3 cellular contexts compared by ENCODE assay signal in genomic region chr6:149289192-149289741, GRCh38.
TF ChIP-seq lines count a peak whose summit lies in the region.

No MANE protein-coding gene starts in this region.

TF ChIP-seq in HepG2, 621 proteins besides CTCF, POLR2A, EP300 and RAD21:
- TF ChIP-seq ZNF619 (CRISPR knock-in tag; IDR thresholded peaks at IDR 0.05): no peak
- peak; percentile 41; the same call in 1 of the 2 replicates for TF ChIP-seq HNF4A (CRISPR knock-in tag; IDR thresholded peaks at IDR 0.05)
- TF ChIP-seq ESRRA (CRISPR knock-in tag; IDR thresholded peaks at IDR 0.05; ENCODE audit: low read depth): peak; percentile 71; the same call in 1 of the 2 replicates
- no peak for TF ChIP-seq ZNF614 (CRISPR knock-in tag; IDR thresholded peaks at IDR 0.05; ENCODE audit: borderline replicate concordance)
- peak; percentile 57 for TF ChIP-seq ZNF501 (CRISPR knock-in tag; IDR thresholded peaks at IDR 0.05)
- TF ChIP-seq RARA (CRISPR knock-in tag; IDR thresholded peaks at IDR 0.05): 0 out of 2 replicates have a peak, but pooled peaks have one; percentile 17
- peak; percentile 42; the same call in 1 of the 2 replicates for TF ChIP-seq ZNF607 (CRISPR knock-in tag; IDR thresholded peaks at IDR 0.05; ENCODE audit: borderline replicate concordance)
- TF ChIP-seq MAX (IDR thresholded peaks at IDR 0.05): peak; percentile 62; the same call in 1 of the 2 replicates
- no peak for TF ChIP-seq ZNF770 (CRISPR knock-in tag; IDR thresholded peaks at IDR 0.05)
- peak; percentile 40; the same call in 1 of the 2 replicates for TF ChIP-seq SALL1 (CRISPR knock-in tag; IDR thresholded peaks at IDR 0.05)
- TF ChIP-seq ZNF362 (CRISPR knock-in tag; IDR thresholded peaks at IDR 0.05; ENCODE audit: borderline replicate concordance): peak; percentile 77; the same call in 1 of the 2 replicates
- TF ChIP-seq MNT (IDR thresholded peaks at IDR 0.05): peak; percentile 79
- TF ChIP-seq RNF2 (conservative IDR thresholded peaks at IDR 0.05; ENCODE audit: low read depth): 0 out of 2 replicates have a peak, but pooled peaks have one; percentile 49

TF ChIP-seq in K562, 482 proteins besides CTCF, POLR2A, EP300 and RAD21:
- no peak for TF ChIP-seq CAMTA2 (CRISPR knock-in tag; conservative IDR thresholded peaks at IDR 0.05)
- TF ChIP-seq SMARCA5 (IDR thresholded peaks at IDR 0.05): no peak
- TF ChIP-seq RBM22 (IDR thresholded peaks at IDR 0.05; ENCODE audit: low read depth, low read length, poor library complexity, severe bottlenecking): no peak
- TF ChIP-seq MGA (IDR thresholded peaks at IDR 0.05): peak; percentile 36; the same call in 1 of the 2 replicates

TF ChIP-seq in SK-N-SH treated with all-trans-retinoic acid at 6 μM for 48 hours, 23 proteins besides CTCF, POLR2A, EP300 and RAD21:
- no peak for TF ChIP-seq OSR1 (CRISPR knock-in tag; IDR thresholded peaks at IDR 0.05)
- no peak for TF ChIP-seq TSHZ2 (CRISPR knock-in tag; IDR thresholded peaks at IDR 0.05)
- no peak for TF ChIP-seq ARNTL (CRISPR knock-in tag; IDR thresholded peaks at IDR 0.05; ENCODE audit: borderline replicate concordance, low read depth)
- TF ChIP-seq TCF4 (CRISPR knock-in tag; IDR thresholded peaks at IDR 0.05; ENCODE audit: borderline replicate concordance): no peak
- no peak for TF ChIP-seq ZFP30 (CRISPR knock-in tag; IDR thresholded peaks at IDR 0.05)
- TF ChIP-seq ZFP3 (CRISPR knock-in tag; IDR thresholded peaks at IDR 0.05): no peak
- TF ChIP-seq RARB (CRISPR knock-in tag; IDR thresholded peaks at IDR 0.05): no peak
- TF ChIP-seq ZNF565 (CRISPR knock-in tag; conservative IDR thresholded peaks at IDR 0.05; ENCODE audit: low read depth): no peak
- no peak for TF ChIP-seq ZC3H10 (CRISPR knock-in tag; IDR thresholded peaks at IDR 0.05)
- TF ChIP-seq POU6F1 (CRISPR knock-in tag; IDR thresholded peaks at IDR 0.05; ENCODE audit: borderline replicate concordance, low read depth): no peak
- TF ChIP-seq CREB5 (CRISPR knock-in tag; IDR thresholded peaks at IDR 0.05; ENCODE audit: low read depth): no peak
- TF ChIP-seq CSDC2 (CRISPR knock-in tag; IDR thresholded peaks at IDR 0.05): no peak
- no peak for TF ChIP-seq GLIS3 (CRISPR knock-in tag; IDR thresholded peaks at IDR 0.05)
- TF ChIP-seq ESRRG (CRISPR knock-in tag; IDR thresholded peaks at IDR 0.05): no peak
- TF ChIP-seq CSRNP3 (CRISPR knock-in tag; IDR thresholded peaks at IDR 0.05): no peak
- TF ChIP-seq TOX (CRISPR knock-in tag; IDR thresholded peaks at IDR 0.05; ENCODE audit: borderline replicate concordance): no peak
- TF ChIP-seq PATZ1 (CRISPR knock-in tag; IDR thresholded peaks at IDR 0.05; ENCODE audit: borderline replicate concordance): no peak
